In the genomic region with DNA sequence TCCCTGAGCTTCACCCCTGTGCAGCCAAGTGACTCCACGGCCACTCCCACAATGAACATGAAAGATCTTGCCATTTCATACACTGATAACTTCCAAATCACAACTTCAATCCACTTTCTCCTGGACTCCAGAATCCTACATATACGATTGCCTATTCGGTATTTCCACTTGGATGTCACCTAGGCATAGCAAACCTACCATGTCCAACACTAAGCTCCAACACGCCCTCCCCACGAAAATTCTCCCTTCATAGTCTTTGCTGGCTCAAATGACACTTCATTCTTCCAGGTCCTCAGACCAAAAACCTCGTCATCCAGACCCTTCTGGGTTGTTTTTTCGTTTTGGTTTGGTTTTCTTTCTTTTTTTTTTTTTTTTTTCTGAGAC, we compare ENCODE assay signal across 8 cellular contexts. TPM values are rescaled to one million over a fixed set of nuclear protein-coding genes. Genes with fewer than 3 reads are reported as not detected.
DNase-seq lines count a peak whose midpoint lies in the region; ATAC-seq and TF ChIP-seq lines count a peak whose summit lies in the region.

No MANE protein-coding gene starts in this region.

- no peaks in the 10 kb centered on the region for H3K79me2 ChIP-seq in Loucy (ENCODE audit: insufficient read depth, low read length)

- ATAC-seq in natural killer cell treated with Interleukin-12 subunit alpha and Interleukin-12 subunit beta and Interleukin-15 and Interleukin-18, amount 100 ng/mL, for 72 hours = no peak
- no peak for ATAC-seq in HG02610 (IDR thresholded peaks at IDR 0.05; ENCODE audit: unreplicated experiment)
- ATAC-seq in GM19397 (IDR thresholded peaks at IDR 0.05; ENCODE audit: unreplicated experiment) = no peak
- ATAC-seq in HG02852 (IDR thresholded peaks at IDR 0.05; ENCODE audit: unreplicated experiment) = no peak

- peak overlapping the region; percentile 85 for H3K4me2 ChIP-seq in Loucy (ENCODE audit: low read depth, low read length, poor library complexity, severe bottlenecking)

- no peaks in the 10 kb centered on the region for H3K27me3 ChIP-seq in Loucy (ENCODE audit: insufficient read depth, low read length, poor library complexity, severe bottlenecking)

- H3K4me3 Mint-ChIP-seq in dendritic cell treated with granulocyte-macrophage colony-stimulating factor and Interleukin-4, amounts not matched to agents 40 ng/mL and 50 ng/mL, for 4 days = peak overlapping the region; percentile 84
- peak overlapping the region; percentile 84 for H3K4me3 Mint-ChIP-seq in natural killer cell treated with Interleukin-12 subunit alpha and Interleukin-12 subunit beta and Interleukin-15 and Interleukin-18, amount 100 ng/mL, for 72 hours

- H3K4me3 ChIP-seq in AG09309 (ENCODE audit: control insufficient read depth, low read depth, low read length) (peak overlapping the region; percentile 64), Loucy (ENCODE audit: low read length, poor library complexity, severe bottlenecking) (peak overlapping the region; percentile 72)

- H2AFZ ChIP-seq in Loucy (ENCODE audit: low read length) = peak overlapping the region; percentile 84

- peak overlapping the region; percentile 69 for H3K9ac ChIP-seq in Loucy (ENCODE audit: low read depth, low read length, poor library complexity, severe bottlenecking)

- peaks cover 36% of the 10 kb centered on the region for H3K27me3 Mint-ChIP-seq in dendritic cell treated with granulocyte-macrophage colony-stimulating factor and Interleukin-4, amounts not matched to agents 40 ng/mL and 50 ng/mL, for 4 days
- peaks cover 0 to 12% of the 10 kb centered on the region in 2 donors for H3K27me3 Mint-ChIP-seq in natural killer cell treated with Interleukin-12 subunit alpha and Interleukin-12 subunit beta and Interleukin-15 and Interleukin-18, amount 100 ng/mL, for 72 hours

- TF ChIP-seq CTCF in AG09309 (IDR thresholded peaks at IDR 0.05; ENCODE audit: control insufficient read depth, insufficient read depth, low read depth, low read length, missing control alignments) = no peak
- TF ChIP-seq CTCF in Loucy (conservative IDR thresholded peaks at IDR 0.05; ENCODE audit: low read length) = no peak

- H3K9me3 ChIP-seq in Loucy (ENCODE audit: insufficient read depth, low read depth, low read length) = no peaks in the 10 kb centered on the region

- H3K9me2 ChIP-seq in Loucy (replicated peaks; ENCODE audit: low read depth, low read length) = no peaks in the 10 kb centered on the region

- H3K27ac Mint-ChIP-seq in dendritic cell treated with granulocyte-macrophage colony-stimulating factor and Interleukin-4, amounts not matched to agents 40 ng/mL and 50 ng/mL, for 4 days = peak overlapping the region; percentile 94
- peak overlapping the region; percentile 89 to 93 for H3K27ac Mint-ChIP-seq in natural killer cell treated with Interleukin-12 subunit alpha and Interleukin-12 subunit beta and Interleukin-15 and Interleukin-18, amount 100 ng/mL, for 72 hours

- H3K36me3 ChIP-seq in Loucy (ENCODE audit: insufficient read depth, low read length) = no peaks in the 10 kb centered on the region

- DNase-seq in AG09309 (ENCODE audit: low read depth) = no peak
- no peak for DNase-seq in natural killer cell treated with Interleukin-12 subunit alpha and Interleukin-12 subunit beta and Interleukin-15 and Interleukin-18, amount 100 ng/mL, for 72 hours (ENCODE audit: low spot score)
- no peak for DNase-seq in NCI-H526 (lab: John Stamatoyannopoulos, UW)

- peaks cover 52% of the 10 kb centered on the region for H3K4me1 Mint-ChIP-seq in dendritic cell treated with granulocyte-macrophage colony-stimulating factor and Interleukin-4, amounts not matched to agents 40 ng/mL and 50 ng/mL, for 4 days (ENCODE audit: low read depth)
- H3K4me1 Mint-ChIP-seq in natural killer cell treated with Interleukin-12 subunit alpha and Interleukin-12 subunit beta and Interleukin-15 and Interleukin-18, amount 100 ng/mL, for 72 hours (ENCODE audit: low read depth in 2 of 2) = peaks cover 38 to 45% of the 10 kb centered on the region in 2 donors

- intact Hi-C loops in dendritic cell treated with granulocyte-macrophage colony-stimulating factor and Interleukin-4, amounts not matched to agents 40 ng/mL and 50 ng/mL, for 4 days (cut with micrococcal nuclease) = loop anchor here (2.0 kb wide), 1 partner anchor 98 kb away; no protein-coding TSS in a partner anchor

- H4K20me1 ChIP-seq in Loucy (ENCODE audit: insufficient read depth, low read length, poor library complexity, severe bottlenecking) = no peaks in the 10 kb centered on the region

- H3K9me3 Mint-ChIP-seq in dendritic cell treated with granulocyte-macrophage colony-stimulating factor and Interleukin-4, amounts not matched to agents 40 ng/mL and 50 ng/mL, for 4 days = no peaks in the 10 kb centered on the region
- no peaks in the 10 kb centered on the region for H3K9me3 Mint-ChIP-seq in natural killer cell treated with Interleukin-12 subunit alpha and Interleukin-12 subunit beta and Interleukin-15 and Interleukin-18, amount 100 ng/mL, for 72 hours

- peaks cover 4% of the 10 kb centered on the region; the same call in 1 of the 2 replicates for H3F3A ChIP-seq in Loucy (ENCODE audit: low read depth)

- peaks cover 10% of the 10 kb centered on the region for H3K4me1 ChIP-seq in Loucy (ENCODE audit: insufficient read depth, low read length, poor library complexity, severe bottlenecking)

- peaks cover 13% of the 10 kb centered on the region for H3K36me3 Mint-ChIP-seq in dendritic cell treated with granulocyte-macrophage colony-stimulating factor and Interleukin-4, amounts not matched to agents 40 ng/mL and 50 ng/mL, for 4 days (ENCODE audit: low read depth)
- H3K36me3 Mint-ChIP-seq in natural killer cell treated with Interleukin-12 subunit alpha and Interleukin-12 subunit beta and Interleukin-15 and Interleukin-18, amount 100 ng/mL, for 72 hours = no peaks in the 10 kb centered on the region

RNA-seq across cellular contexts. Expression of gene GLTPD2, which starts 1.9 kb away (rescaled TPM):
- under 1 TPM in 1 of 2 donors, not detected in 1; 0.38 TPM for total RNA-seq in natural killer cell treated with Interleukin-12 subunit alpha and Interleukin-12 subunit beta and Interleukin-15 and Interleukin-18, amount 100 ng/mL, for 72 hours

RNA-seq across cellular contexts. Expression of gene VMO1, which starts 4.5 kb away (rescaled TPM):
- 10 to 100 TPM in 1 of 2 donors, 1 to 10 TPM in 1; 4.5 to 15.4 TPM for total RNA-seq in natural killer cell treated with Interleukin-12 subunit alpha and Interleukin-12 subunit beta and Interleukin-15 and Interleukin-18, amount 100 ng/mL, for 72 hours

RNA-seq across cellular contexts. Expression of gene PSMB6, which starts 5.3 kb away (rescaled TPM):
- 100 to 1,000 TPM; 145 to 174 TPM for total RNA-seq in natural killer cell treated with Interleukin-12 subunit alpha and Interleukin-12 subunit beta and Interleukin-15 and Interleukin-18, amount 100 ng/mL, for 72 hours

RNA-seq across cellular contexts. Expression of gene PLD2, which starts 16.3 kb away (rescaled TPM):
- total RNA-seq in natural killer cell treated with Interleukin-12 subunit alpha and Interleukin-12 subunit beta and Interleukin-15 and Interleukin-18, amount 100 ng/mL, for 72 hours = 10 to 100 TPM; 38.4 to 46.9 TPM
